In the genomic region with DNA sequence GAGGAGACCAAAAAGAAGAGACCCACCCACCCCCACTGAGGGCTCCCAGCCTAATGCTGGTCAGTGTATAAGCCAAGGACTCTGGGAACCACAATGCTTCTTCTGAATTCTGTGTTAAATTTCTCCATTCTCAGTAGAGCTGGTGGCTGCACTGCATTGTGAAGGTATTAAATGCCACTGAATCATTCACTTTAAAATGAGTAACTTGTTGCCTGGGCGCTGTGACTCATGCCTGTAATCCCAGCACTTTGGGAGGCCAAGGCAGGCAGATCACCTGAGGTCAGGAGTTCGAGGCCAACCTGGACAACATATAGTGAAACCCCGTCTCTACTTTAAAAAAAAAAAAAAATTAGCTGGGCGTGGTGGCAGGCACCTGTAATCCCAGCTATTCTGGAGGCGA, we compare ENCODE assay signal across 12 cellular contexts. TPM values are rescaled to one million over a fixed set of nuclear protein-coding genes. Genes with fewer than 3 reads are reported as not detected.
DNase-seq lines count a peak whose midpoint lies in the region; ATAC-seq, FAIRE-seq and TF ChIP-seq lines count a peak whose summit lies in the region.
"Not testable (repeated sequence)": the region's sequence is repeated elsewhere in the genome, so short reads cannot be mapped to it uniquely, and the experiment has no call there.
"Had no signal": no experiment of that assay in that cellular context is flagged by ENCODE, and none has a peak within 500 bp of the region (broad histone marks: within the 10 kb centered on the region; RNA-seq: fewer than 3 reads in every experiment).

No MANE protein-coding gene starts in this region.

- H3K4me1 Mint-ChIP-seq in activated naive CD8-positive, alpha-beta T cell treated with anti-CD3 and anti-CD28 coated beads, Interleukin-2, amount 50 U/mL, for 24 hours; stimulated activated effector memory CD8-positive, alpha-beta T cell treated with anti-CD3 and anti-CD28 coated beads, Interleukin-12 subunit alpha, Interleukin-12 subunit beta, amount 100 ng/mL, for 72 hours: not testable (repeated sequence)

- H3K27ac ChIP-seq in A549, result not testable (repeated sequence)

- H3K4me3 ChIP-seq in A549; epithelial cell of esophagus (ENCODE audit: low read length): not testable (repeated sequence)

- POLR2A ChIA-PET in A549 (lab: Yijun Ruan, JAX), result not testable (repeated sequence)

- TF ChIP-seq CTCF in A549 (IDR thresholded peaks at IDR 0.05); epithelial cell of esophagus (IDR thresholded peaks at IDR 0.05; ENCODE audit: insufficient read depth, low read depth, low read length, missing control alignments): not testable (repeated sequence)

- peaks cover 18% of the 10 kb centered on the region; the same call in 2 of the 3 replicates for H3K9me3 ChIP-seq in A549

- FAIRE-seq in A549 (lab: Jason Lieb, UNC), result not testable (repeated sequence)

- 7% methylated on average over 5 of the region's 5 CpGs for WGBS in A549 (ENCODE audit: missing lambda C conversion rate)

- CTCF ChIA-PET in A549 (lab: Yijun Ruan, JAX), result interaction anchor here (0.6 kb wide), 1 partner anchor 37 kb away, joined by 3 read pairs; no protein-coding TSS in a partner anchor

- not testable (repeated sequence) for TF ChIP-seq EP300 in A549 (IDR thresholded peaks at IDR 0.05)

- H3K27ac Mint-ChIP-seq in activated naive CD8-positive, alpha-beta T cell treated with anti-CD3 and anti-CD28 coated beads, Interleukin-2, amount 50 U/mL, for 24 hours; stimulated activated effector memory CD8-positive, alpha-beta T cell treated with anti-CD3 and anti-CD28 coated beads, Interleukin-12 subunit alpha, Interleukin-12 subunit beta, amount 100 ng/mL, for 72 hours: not testable (repeated sequence)

- H3K4me2 ChIP-seq in A549, result not testable (repeated sequence)

- not testable (repeated sequence) for H3K4me3 Mint-ChIP-seq in activated naive CD8-positive, alpha-beta T cell treated with anti-CD3 and anti-CD28 coated beads, Interleukin-2, amount 50 U/mL, for 24 hours; stimulated activated effector memory CD8-positive, alpha-beta T cell treated with anti-CD3 and anti-CD28 coated beads, Interleukin-12 subunit alpha, Interleukin-12 subunit beta, amount 100 ng/mL, for 72 hours

- TF ChIP-seq POLR2A in A549 (IDR thresholded peaks at IDR 0.05; ENCODE audit: low read length), result not testable (repeated sequence)

- not testable (repeated sequence) for H3K9me3 Mint-ChIP-seq in activated naive CD8-positive, alpha-beta T cell treated with anti-CD3 and anti-CD28 coated beads, Interleukin-2, amount 50 U/mL, for 24 hours; stimulated activated effector memory CD8-positive, alpha-beta T cell treated with anti-CD3 and anti-CD28 coated beads, Interleukin-12 subunit alpha, Interleukin-12 subunit beta, amount 100 ng/mL, for 72 hours

- not testable (repeated sequence) for H3K36me3 Mint-ChIP-seq in activated naive CD8-positive, alpha-beta T cell treated with anti-CD3 and anti-CD28 coated beads, Interleukin-2, amount 50 U/mL, for 24 hours (ENCODE audit: low read depth); stimulated activated effector memory CD8-positive, alpha-beta T cell treated with anti-CD3 and anti-CD28 coated beads, Interleukin-12 subunit alpha, Interleukin-12 subunit beta, amount 100 ng/mL, for 72 hours

- not testable (repeated sequence) for TF ChIP-seq RAD21 in A549 (conservative IDR thresholded peaks at IDR 0.05 in 1 of 2, IDR thresholded peaks at IDR 0.05 in 1 of 2)

- not testable (repeated sequence) for ATAC-seq in A549
- peak; percentile 49 for ATAC-seq in activated naive CD8-positive, alpha-beta T cell treated with anti-CD3 and anti-CD28 coated beads, Interleukin-2, amount 50 U/mL, for 24 hours
- ATAC-seq in stimulated activated effector memory CD8-positive, alpha-beta T cell treated with anti-CD3 and anti-CD28 coated beads, Interleukin-12 subunit alpha, Interleukin-12 subunit beta, amount 100 ng/mL, for 72 hours, result peak; percentile 43

- H3K27me3 Mint-ChIP-seq in activated naive CD8-positive, alpha-beta T cell treated with anti-CD3 and anti-CD28 coated beads, Interleukin-2, amount 50 U/mL, for 24 hours, result peaks cover 14% of the 10 kb centered on the region

- H3K4me1 ChIP-seq in A549, result not testable (repeated sequence)

- not testable (repeated sequence) for DNase-seq in A549 (ENCODE audit: low read depth in 1 of 2, low spot score in 1 of 2); activated naive CD8-positive, alpha-beta T cell treated with anti-CD3 and anti-CD28 coated beads, Interleukin-2, amount 50 U/mL, for 24 hours; stimulated activated effector memory CD8-positive, alpha-beta T cell treated with anti-CD3 and anti-CD28 coated beads, Interleukin-12 subunit alpha, Interleukin-12 subunit beta, amount 100 ng/mL, for 72 hours (ENCODE audit: low spot score in 2 of 2)
- DNase-seq in HT1080 (ENCODE audit: low read depth) (peak; percentile 25), RKO (ENCODE audit: low spot score) (peak; percentile 81), epithelial cell of esophagus (ENCODE audit: low read depth) (peak; percentile 21), kidney glomerular epithelial cell (lab: John Stamatoyannopoulos, UW) (peak; percentile 24)
- DNase-seq in activated CD4-positive, alpha-beta T cell treated with anti-CD3 and anti-CD28 coated beads for 48 hours, result peak; percentile 20

TF ChIP-seq in A549, 52 proteins besides CTCF, POLR2A, EP300 and RAD21:
- not testable (repeated sequence) for TF ChIP-seq FOSL2 (IDR thresholded peaks at IDR 0.05)
- TF ChIP-seq FOSL2 (CRISPR knock-in tag; IDR thresholded peaks at IDR 0.05), result 0 out of 2 replicates have a peak, but pooled peaks have one; percentile 5

RNA-seq across cellular contexts. Expression of a gene that starts 13.3 kb away (rescaled TPM):
- polyA plus RNA-seq in A549 (2011; rRNA removed) (0.05 and 0.09 TPM in 2 replicates), A549 (2017; fragmentation: RNase III; extraction: RNeasy Plus Mini Kit Qiagen cat#74134 plus additional on column Dnase treatment) (0.03 to 0.05 TPM (median 0.05 TPM) in 3 replicates)
- 0.01 and 0.03 TPM in 2 replicates for polyA plus RNA-seq in A549 (2012; cell fraction: cytosol; rRNA removed)
- polyA plus RNA-seq in A549 (2012; cell fraction: nucleus; rRNA removed), result 0.04 and 0.17 TPM in 2 replicates
- 0.17 and 0.54 TPM in 2 replicates for polyA minus RNA-seq in A549 (2011; rRNA and poly(A)+ RNA removed)
- total RNA-seq in HT1080 (2014; rRNA removed; shearing (Covaris generic)), result not detected in 2 replicates
- not detected in 2 replicates for polyA plus RNA-seq in HT1080 (2015; cell fraction: cytosol; rRNA removed)
- polyA plus RNA-seq in HT1080 (2015; cell fraction: nucleus; rRNA removed), result not detected in 2 replicates
- total RNA-seq: CD4-positive, alpha-beta T cell; HT-29 had no signal

RNA-seq across cellular contexts. Expression of a gene that starts 23.0 kb away (rescaled TPM):
- 0.54 and 0.83 TPM in 2 replicates for polyA plus RNA-seq in A549 (2011; rRNA removed)
- polyA plus RNA-seq in A549 (2012; cell fraction: cytosol; rRNA removed), result 0.03 TPM in 2 replicates
- polyA plus RNA-seq in A549 (2012; cell fraction: nucleus; rRNA removed), result 0.05 TPM in 2 replicates
- 0.31 to 0.34 TPM (median 0.32 TPM) in 3 replicates for polyA plus RNA-seq in A549 (2017; fragmentation: RNase III; extraction: RNeasy Plus Mini Kit Qiagen cat#74134 plus additional on column Dnase treatment)
- polyA minus RNA-seq in A549 (2011; rRNA and poly(A)+ RNA removed), result 0.34 and 0.66 TPM in 2 replicates
- total RNA-seq in HT1080 (2014; rRNA removed; shearing (Covaris generic)), result not detected in 2 replicates
- polyA plus RNA-seq in HT1080 (2015; cell fraction: cytosol; rRNA removed), result not detected in 2 replicates
- polyA plus RNA-seq in HT1080 (2015; cell fraction: nucleus; rRNA removed), result not detected in 2 replicates
- total RNA-seq: CD4-positive, alpha-beta T cell; H4; HT-29 had no signal
- polyA plus RNA-seq: BJ had no signal
